8 cellular contexts compared by ENCODE assay signal in the genomic region with DNA sequence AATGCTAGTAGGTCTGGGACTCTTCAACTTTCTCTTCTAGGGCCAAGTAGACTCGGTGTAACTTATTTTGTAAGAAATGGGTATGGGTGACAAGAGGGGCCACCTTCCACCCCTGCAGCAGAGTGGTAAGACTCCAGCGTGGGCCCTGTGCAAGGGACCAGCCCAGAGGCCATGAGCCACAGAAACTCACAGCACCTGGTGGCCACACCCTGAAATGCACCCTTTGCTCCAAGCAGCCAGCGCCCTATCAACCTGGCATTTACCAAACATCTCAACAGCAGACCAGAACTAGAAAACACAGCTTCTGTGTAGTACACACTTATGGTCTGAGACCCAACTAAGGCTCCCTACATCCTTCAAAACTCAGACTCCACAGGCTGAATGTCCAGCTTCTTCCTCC. TPM values are rescaled to one million over a fixed set of nuclear protein-coding genes. Genes with fewer than 3 reads are reported as not detected.
A peak's percentile ranks its signal among the peaks of the same experiment; 100 is the strongest.
DNase-seq lines count a peak whose midpoint lies in the region; ATAC-seq and TF ChIP-seq lines count a peak whose summit lies in the region.

No MANE protein-coding gene starts in this region.

- H3K4me3 ChIP-seq in IMR-90 (ENCODE audit: insufficient read depth, low read depth, low read length) (no peak overlapping the region), brain microvascular endothelial cell (ENCODE audit: low read depth, low read length) (no peak overlapping the region), lower lobe of right lung (no peak overlapping the region), coronary artery (no peak overlapping the region)

- no peak overlapping the region for H3K9ac ChIP-seq in IMR-90 (ENCODE audit: low read depth, low read length)

- in situ Hi-C loops in IMR-90 (cut with MboI; ENCODE audit: low sequenced_read_pairs) (no loop called here), brain microvascular endothelial cell (cut with HindIII; ENCODE audit: low pct_ligation_motif_present, low sequenced_read_pairs) (no loop called here)

- DNase-seq in EL: peak; percentile 29
- peak; percentile 17 for DNase-seq in IMR-90
- DNase-seq in T-helper 22 cell (ENCODE audit: low read depth): peak; percentile 29
- DNase-seq in brain microvascular endothelial cell: peak; percentile 32
- DNase-seq in lower lobe of right lung: peak; percentile 74
- peak; percentile 43 to 48 for DNase-seq in stimulated activated CD8-positive, alpha-beta memory T cell treated with anti-CD3 and anti-CD28 coated beads, Interleukin-7, amount 100 ng/mL, for 4 hours (ENCODE audit: low read depth in 2 of 2)
- no peak for DNase-seq in coronary artery (ENCODE audit: low spot score)

- no peak overlapping the region for H3K4ac ChIP-seq in IMR-90 (ENCODE audit: low read depth, low read length)

- no peak overlapping the region for H3K18ac ChIP-seq in IMR-90 (ENCODE audit: low read depth, low read length)

- peaks cover 29 to 49% of the 10 kb centered on the region in 2 experiments for H3K79me1 ChIP-seq in IMR-90 (ENCODE audit: low read depth in 1 of 2, low read length in 2 of 2)

- H4K20me1 ChIP-seq in IMR-90 (ENCODE audit: insufficient read depth, low read length): no peaks in the 10 kb centered on the region

- H3K9me1 ChIP-seq in IMR-90 (ENCODE audit: insufficient read depth, low read length): no peaks in the 10 kb centered on the region; the same call in 1 of the 2 replicates

- WGBS in IMR-90 (ENCODE audit: extremely low coverage in 2 of 2, insufficient read length in 1 of 2), 2 experiments: 40% methylated on average over 1 of the region's 3 CpGs; no CpG with 5 or more reads in 1 of the 2 experiments

- no peak overlapping the region for H2BK15ac ChIP-seq in IMR-90 (ENCODE audit: low read depth, low read length)

- no peak overlapping the region for H2BK120ac ChIP-seq in IMR-90 (ENCODE audit: low read depth, low read length)

- no peak overlapping the region for H4K5ac ChIP-seq in IMR-90 (ENCODE audit: low read depth, low read length)

- H3K9me3 ChIP-seq in IMR-90 (ENCODE audit: control insufficient read depth, insufficient read depth, low read length): no peaks in the 10 kb centered on the region
- H3K9me3 ChIP-seq in lower lobe of right lung: no peaks in the 10 kb centered on the region

- peak; percentile 51 for TF ChIP-seq RAD21 in IMR-90 (IDR thresholded peaks at IDR 0.05; ENCODE audit: low read length)

- no peak overlapping the region for H2AK9ac ChIP-seq in IMR-90 (replicated peaks; ENCODE audit: low read depth, low read length, poor library complexity)

- H2BK5ac ChIP-seq in IMR-90 (ENCODE audit: low read depth, low read length, poor library complexity, severe bottlenecking): no peak overlapping the region

- no TSS peak for BruUV-seq in IMR-90 (replicated peaks; lab: Mats Ljungman, UMichigan)

- H3K27me3 ChIP-seq in IMR-90 (ENCODE audit: control insufficient read depth, insufficient read depth, low read length) (no peaks in the 10 kb centered on the region), brain microvascular endothelial cell (replicated peaks) (no peaks in the 10 kb centered on the region), lower lobe of right lung (ENCODE audit: low read depth) (no peaks in the 10 kb centered on the region)

- H3K56ac ChIP-seq in IMR-90 (ENCODE audit: extremely low read depth, insufficient read depth, low read length): no peak overlapping the region

- H4K91ac ChIP-seq in IMR-90 (ENCODE audit: insufficient read depth, low read depth, low read length): no peak overlapping the region

- CTCF ChIA-PET in IMR-90 (lab: Yijun Ruan, JAX): no interaction called here

- ATAC-seq in IMR-90 (ENCODE audit: low read depth) (peak; percentile 71), lower lobe of right lung (peak; percentile 83 to 88), HG03520 (IDR thresholded peaks at IDR 0.05; ENCODE audit: unreplicated experiment) (no peak)

- H3K27ac ChIP-seq in IMR-90 (ENCODE audit: insufficient read depth, low read length) (no peak overlapping the region), brain microvascular endothelial cell (no peak overlapping the region), lower lobe of right lung (no peak overlapping the region), coronary artery (no peak overlapping the region)

- intact Hi-C loops in IMR-90 (cut with micrococcal nuclease): no loop called here
- intact Hi-C loops in lower lobe of right lung (cut with DNase I): no loop called here

- H3K23ac ChIP-seq in IMR-90 (ENCODE audit: low read depth, low read length): no peak overlapping the region

- H2BK20ac ChIP-seq in IMR-90 (ENCODE audit: low read depth, low read length): no peak overlapping the region

- no peak overlapping the region for H4K8ac ChIP-seq in IMR-90 (ENCODE audit: low read depth in 2 of 2, low read length in 2 of 2)

- POLR2A ChIA-PET in IMR-90 (lab: Charles Lee; ENCODE audit: unreplicated experiment): no interaction called here

- no peak overlapping the region for H3K4me2 ChIP-seq in IMR-90 (ENCODE audit: low read depth, low read length)

- H3K14ac ChIP-seq in IMR-90 (replicated peaks; ENCODE audit: low read depth, low read length): no peak overlapping the region

- TF ChIP-seq POLR2A in IMR-90 (IDR thresholded peaks at IDR 0.05; ENCODE audit: low read depth, low read length): no peak

- no peak overlapping the region for H2AK5ac ChIP-seq in IMR-90 (ENCODE audit: low read depth, low read length)

- dilution Hi-C loops in IMR-90 (cut with HindIII; ENCODE audit: low sequenced_read_pairs, unreplicated experiment): no loop called here

- peak; percentile 43 for TF ChIP-seq CTCF in IMR-90 (conservative IDR thresholded peaks at IDR 0.05; ENCODE audit: low read depth, low read length)
- TF ChIP-seq CTCF in brain microvascular endothelial cell (IDR thresholded peaks at IDR 0.05; ENCODE audit: low read depth, low read length, missing control alignments): peak; percentile 75
- TF ChIP-seq CTCF in lower lobe of right lung (IDR thresholded peaks at IDR 0.05): peak; percentile 59
- TF ChIP-seq CTCF in coronary artery (IDR thresholded peaks at IDR 0.05): no peak

- H2AFZ ChIP-seq in IMR-90 (replicated peaks; ENCODE audit: low read length, poor library complexity): no peak overlapping the region

- H3K36me3 ChIP-seq in IMR-90 (ENCODE audit: control insufficient read depth, insufficient read depth, low read length) (peaks cover 2% of the 10 kb centered on the region), brain microvascular endothelial cell (replicated peaks) (no peaks in the 10 kb centered on the region), lower lobe of right lung (no peaks in the 10 kb centered on the region)

- H3K4me1 ChIP-seq in IMR-90 (ENCODE audit: control insufficient read depth, insufficient read depth, low read length): no peaks in the 10 kb centered on the region
- no peaks in the 10 kb centered on the region for H3K4me1 ChIP-seq in lower lobe of right lung

TF ChIP-seq in IMR-90, 13 proteins besides CTCF, POLR2A, EP300 and RAD21 (continues in another document):
- TF ChIP-seq MXI1 (IDR thresholded peaks at IDR 0.05; ENCODE audit: borderline replicate concordance, low read depth, low read length) (no peak), RCOR1 (IDR thresholded peaks at IDR 0.05; ENCODE audit: insufficient replicate concordance, low read length) (no peak), SMC3 (IDR thresholded peaks at IDR 0.05; ENCODE audit: low read depth, low read length) (peak; percentile 39; the same call in 1 of the 2 replicates), USF2 (IDR thresholded peaks at IDR 0.05; ENCODE audit: low read depth, low read length) (no peak), CHD1 (IDR thresholded peaks at IDR 0.05; ENCODE audit: low read depth, low read length) (no peak), ELK1 (IDR thresholded peaks at IDR 0.05; ENCODE audit: borderline replicate concordance, low read depth, low read length) (no peak)

RNA-seq across cellular contexts. Expression of gene CDCA5, which starts 5.7 kb away (rescaled TPM):
- 9.1 and 10.0 TPM in 2 replicates for total RNA-seq in IMR-90 (2012; rRNA removed)
- polyA plus RNA-seq in IMR-90 (2012; rRNA removed): 14.0 and 14.9 TPM in 2 replicates
- polyA plus RNA-seq in IMR-90 (2012; cell fraction: cytosol; rRNA removed): 6.1 and 14.3 TPM in 2 replicates
- polyA plus RNA-seq in IMR-90 (2012; cell fraction: nucleus; rRNA removed; ENCODE audit: low replicate concordance): 14.9 and 15.2 TPM in 2 replicates
- total RNA-seq in lower lobe of right lung: 2.8 TPM

RNA-seq across cellular contexts. Expression of gene ZFPL1, which starts 5.9 kb away (rescaled TPM):
- total RNA-seq in IMR-90 (2012; rRNA removed): 24.0 and 27.2 TPM in 2 replicates
- polyA plus RNA-seq in IMR-90 (2012; rRNA removed): 67.5 and 75.6 TPM in 2 replicates
- 38.1 and 65.8 TPM in 2 replicates for polyA plus RNA-seq in IMR-90 (2012; cell fraction: cytosol; rRNA removed)
- polyA plus RNA-seq in IMR-90 (2012; cell fraction: nucleus; rRNA removed; ENCODE audit: low replicate concordance): 88.1 and 130 TPM in 2 replicates
- 29.0 TPM for total RNA-seq in lower lobe of right lung

RNA-seq across cellular contexts. Expression of gene VPS51, which starts 17.9 kb away (rescaled TPM):
- total RNA-seq in IMR-90 (2012; rRNA removed): 82.5 and 113 TPM in 2 replicates
- polyA plus RNA-seq in IMR-90 (2012; rRNA removed): 56.3 and 71.2 TPM in 2 replicates
- 72.8 and 96.0 TPM in 2 replicates for polyA plus RNA-seq in IMR-90 (2012; cell fraction: cytosol; rRNA removed)
- polyA plus RNA-seq in IMR-90 (2012; cell fraction: nucleus; rRNA removed; ENCODE audit: low replicate concordance): 76.6 and 194 TPM in 2 replicates
- total RNA-seq in lower lobe of right lung: 94.9 TPM

RNA-seq across cellular contexts. Expression of gene NAALADL1, which starts 19.8 kb away (rescaled TPM):
- total RNA-seq in IMR-90 (2012; rRNA removed): 2.8 and 3.8 TPM in 2 replicates
- 5.8 and 6.3 TPM in 2 replicates for polyA plus RNA-seq in IMR-90 (2012; rRNA removed)
- polyA plus RNA-seq in IMR-90 (2012; cell fraction: cytosol; rRNA removed): 6.2 and 7.2 TPM in 2 replicates
- polyA plus RNA-seq in IMR-90 (2012; cell fraction: nucleus; rRNA removed; ENCODE audit: low replicate concordance): 6.6 and 13.2 TPM in 2 replicates
- 12.2 TPM for total RNA-seq in lower lobe of right lung

RNA-seq across cellular contexts. Expression of gene TM7SF2, which starts 33.5 kb away (rescaled TPM):
- total RNA-seq in IMR-90 (2012; rRNA removed) (4.7 and 5.7 TPM in 2 replicates), lower lobe of right lung (38.8 TPM)
- polyA plus RNA-seq in IMR-90 (2012; rRNA removed): 7.6 and 11.5 TPM in 2 replicates
- polyA plus RNA-seq in IMR-90 (2012; cell fraction: cytosol; rRNA removed): 12.0 and 19.9 TPM in 2 replicates
- polyA plus RNA-seq in IMR-90 (2012; cell fraction: nucleus; rRNA removed; ENCODE audit: low replicate concordance): 27.7 and 50.8 TPM in 2 replicates
